Comparison of ENCODE assay signal across 8 cellular contexts in the genomic region with DNA sequence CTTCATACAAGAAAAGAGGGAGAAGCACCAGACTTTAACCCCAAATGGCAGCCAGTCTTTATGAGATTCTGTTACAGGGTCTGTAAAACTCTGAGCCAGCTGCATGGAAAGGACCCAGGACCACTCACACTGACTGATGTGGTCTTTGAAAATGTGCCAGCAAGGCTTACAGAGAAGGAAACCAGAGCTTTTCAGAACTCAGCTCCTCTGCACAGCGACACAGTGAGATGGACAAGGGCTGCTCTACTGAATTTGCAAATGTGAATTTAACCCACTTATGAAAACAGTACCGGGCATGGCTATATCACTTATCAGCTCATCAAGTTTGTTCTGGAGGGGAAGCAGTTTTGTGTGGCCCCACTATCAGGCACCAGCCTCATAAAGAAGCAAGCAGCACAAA.
DNase-seq lines count a peak whose midpoint lies in the region; ATAC-seq and TF ChIP-seq lines count a peak whose summit lies in the region.

No MANE protein-coding gene starts in this region.

- H3K36me3 Mint-ChIP-seq in CD4-positive, CD25-positive, alpha-beta regulatory T cell, result peaks cover 11% of the 10 kb centered on the region

- POLR2A ChIA-PET in PC-3 (lab: Charles Lee; ENCODE audit: unreplicated experiment), result interaction anchor here (0.5 to 1.4 kb wide), 3 partner anchors 133 to 161 kb away, joined by 3 to 27 read pairs (median 4); no protein-coding TSS in a partner anchor

- H2BK120ac ChIP-seq in neuronal stem cell (ENCODE audit: low read depth, low read length), result no peak overlapping the region

- H3K18ac ChIP-seq in neuronal stem cell (ENCODE audit: low read length), result no peak overlapping the region

- peak in 1 of 2 donors; percentile 32 for ATAC-seq in CD4-positive, CD25-positive, alpha-beta regulatory T cell (ENCODE audit: low read depth in 2 of 2)
- ATAC-seq in PC-3 (no peak), GM21515 (IDR thresholded peaks at IDR 0.05; ENCODE audit: unreplicated experiment) (no peak)

- H3K4me1 ChIP-seq in CD4-positive, CD25-positive, alpha-beta regulatory T cell (ENCODE audit: control insufficient read depth, insufficient read depth, low read length, poor library complexity, severe bottlenecking), result peaks cover 17% of the 10 kb centered on the region
- H3K4me1 ChIP-seq in PC-3 (ENCODE audit: insufficient read depth, low read length) (peaks cover 42% of the 10 kb centered on the region), neuronal stem cell (ENCODE audit: control insufficient read depth in 2 of 2, insufficient read depth in 1 of 2, low read depth in 1 of 2, low read length in 2 of 2) (peaks cover 0 to 2% of the 10 kb centered on the region in 2 donors)

- peak overlapping the region; percentile 75 for H3K4me2 ChIP-seq in PC-3 (ENCODE audit: low read length)
- H3K4me2 ChIP-seq in neuronal stem cell (ENCODE audit: insufficient read depth, low read length, poor library complexity, severe bottlenecking), result no peak overlapping the region

- H3K27me3 Mint-ChIP-seq in CD4-positive, CD25-positive, alpha-beta regulatory T cell, result peaks cover 24% of the 10 kb centered on the region

- no peaks in the 10 kb centered on the region for H3K36me3 ChIP-seq in CD4-positive, CD25-positive, alpha-beta regulatory T cell (ENCODE audit: control insufficient read depth, insufficient read depth, low read length)
- H3K36me3 ChIP-seq in PC-3 (ENCODE audit: low read depth, low read length) (no peaks in the 10 kb centered on the region), neuronal stem cell (replicated peaks in 1 of 2; ENCODE audit: control insufficient read depth in 2 of 2, insufficient read depth in 2 of 2, low read length in 2 of 2) (no peaks in the 10 kb centered on the region)

- H3K9me3 ChIP-seq in CD4-positive, CD25-positive, alpha-beta regulatory T cell (ENCODE audit: control insufficient read depth in 2 of 2, low read length in 2 of 2), result no peaks in the 10 kb centered on the region
- no peaks in the 10 kb centered on the region for H3K9me3 ChIP-seq in PC-3 (ENCODE audit: low read length)
- H3K9me3 ChIP-seq in neuronal stem cell (replicated peaks in 1 of 2; ENCODE audit: control insufficient read depth in 2 of 2, insufficient read depth in 1 of 2, low read depth in 1 of 2, low read length in 2 of 2), result no peaks in the 10 kb centered on the region

- H3K14ac ChIP-seq in neuronal stem cell (ENCODE audit: low read length), result no peak overlapping the region

- H3F3A ChIP-seq in PC-3 (ENCODE audit: low read length, unreplicated experiment), result no peaks in the 10 kb centered on the region

- H4K20me1 ChIP-seq in PC-3 (ENCODE audit: low read length), result no peaks in the 10 kb centered on the region

- no peak overlapping the region for H2AK5ac ChIP-seq in neuronal stem cell (ENCODE audit: low read depth, low read length)

- peak overlapping the region; percentile 23 for H3K9ac ChIP-seq in PC-3 (ENCODE audit: low read length)
- no peak overlapping the region for H3K9ac ChIP-seq in neuronal stem cell (ENCODE audit: low read depth, low read length, poor library complexity)

- TF ChIP-seq CTCF in PC-3 (conservative IDR thresholded peaks at IDR 0.05; ENCODE audit: low read depth, low read length) (no peak), dorsolateral prefrontal cortex (IDR thresholded peaks at IDR 0.05 in 54 of 56, conservative IDR thresholded peaks at IDR 0.05 in 2 of 56; ENCODE audit: low read depth in 1 of 56, partially characterized antibody in 56 of 56) (no peak)

- no peak overlapping the region for H2BK12ac ChIP-seq in neuronal stem cell (ENCODE audit: low read length)

- peak overlapping the region; percentile 98 for H3K27ac Mint-ChIP-seq in CD4-positive, CD25-positive, alpha-beta regulatory T cell

- no peaks in the 10 kb centered on the region for H3K79me2 ChIP-seq in PC-3 (ENCODE audit: low read length)

- peak overlapping the region; percentile 69 to 93 (median 82) for H3K4me3 Mint-ChIP-seq in CD4-positive, CD25-positive, alpha-beta regulatory T cell

- CTCF ChIA-PET in PC-3 (lab: Charles Lee), result interaction anchor here (0.6 kb wide), 2 partner anchors 12 to 517 kb away, joined by 4 to 16 read pairs; no protein-coding TSS in a partner anchor

- peaks cover 9 to 44% (median 25%) of the 10 kb centered on the region in 4 donors for H3K4me1 Mint-ChIP-seq in CD4-positive, CD25-positive, alpha-beta regulatory T cell

- no peaks in the 10 kb centered on the region for H3K9me2 ChIP-seq in PC-3 (replicated peaks; ENCODE audit: low read length)

- H4K8ac ChIP-seq in neuronal stem cell (ENCODE audit: low read depth, low read length), result no peak overlapping the region

- intact Hi-C loops in PC-3 (cut with micrococcal nuclease) (no loop called here), dorsolateral prefrontal cortex (cut with DNase I) (no loop called here)

- no peak overlapping the region for H3K23ac ChIP-seq in neuronal stem cell (ENCODE audit: low read depth, low read length, poor library complexity)

- H2AFZ ChIP-seq in PC-3 (ENCODE audit: low read length) (peak overlapping the region; percentile 74), neuronal stem cell (ENCODE audit: low read length) (peak overlapping the region; percentile 38)

- BruUV-seq in PC-3 (replicated peaks; lab: Mats Ljungman, UMichigan), result TSS peak; percentile 28

- DNase-seq in CD4-positive, CD25-positive, alpha-beta regulatory T cell, result peak in 1 of 3 donors; percentile 54
- DNase-seq in PC-3 (no peak), dorsolateral prefrontal cortex (no peak), neuronal stem cell (ENCODE audit: low spot score) (no peak), SW 1271 (lab: John Stamatoyannopoulos, UW) (no peak), midbrain (lab: John Stamatoyannopoulos, UW) (no peak)
- no peak for DNase-seq in stimulated activated CD4-positive, alpha-beta T cell treated with anti-CD3 and anti-CD28 coated beads, Interleukin-4, amount 100 ng/mL, for 4 hours

- H2BK15ac ChIP-seq in neuronal stem cell (ENCODE audit: low read length), result no peak overlapping the region

- H3K4ac ChIP-seq in neuronal stem cell (ENCODE audit: low read length), result no peak overlapping the region

- H2BK5ac ChIP-seq in neuronal stem cell (ENCODE audit: low read length), result no peak overlapping the region

- H3K9me3 Mint-ChIP-seq in CD4-positive, CD25-positive, alpha-beta regulatory T cell, result peaks cover 0 to 7% (median 3%) of the 10 kb centered on the region in 7 donors

- no peak overlapping the region for H4K91ac ChIP-seq in neuronal stem cell (ENCODE audit: low read depth, low read length, poor library complexity)

- H3K27ac ChIP-seq in CD4-positive, CD25-positive, alpha-beta regulatory T cell (ENCODE audit: insufficient read depth, low read length, poor library complexity, severe bottlenecking), result peak overlapping the region; percentile 72
- H3K27ac ChIP-seq in PC-3 (ENCODE audit: low read length) (peak overlapping the region; percentile 67), dorsolateral prefrontal cortex (peak overlapping the region; percentile 8 to 92 (median 77)), neuronal stem cell (replicated peaks; ENCODE audit: low read length) (no peak overlapping the region)

- H3K27me3 ChIP-seq in CD4-positive, CD25-positive, alpha-beta regulatory T cell (ENCODE audit: control insufficient read depth, insufficient read depth, low read length), result peaks cover 13% of the 10 kb centered on the region
- H3K27me3 ChIP-seq in PC-3 (ENCODE audit: low read length), result no peaks in the 10 kb centered on the region
- no peaks in the 10 kb centered on the region for H3K27me3 ChIP-seq in dorsolateral prefrontal cortex
- no peaks in the 10 kb centered on the region for H3K27me3 ChIP-seq in neuronal stem cell (ENCODE audit: control insufficient read depth in 3 of 3, insufficient read depth in 3 of 3, low read depth in 1 of 3, low read length in 3 of 3)

- WGBS in neuronal stem cell (ENCODE audit: extremely low coverage in 2 of 2, insufficient read length in 2 of 2, insufficient replicate concordance in 1 of 2), 2 donors, result no CpG with 5 or more reads among the region's 2 CpGs

- no peaks in the 10 kb centered on the region for H3K79me1 ChIP-seq in neuronal stem cell (ENCODE audit: low read depth, low read length)

- H3K4me3 ChIP-seq in CD4-positive, CD25-positive, alpha-beta regulatory T cell (ENCODE audit: low read depth, low read length), result peak overlapping the region; percentile 83
- peak overlapping the region; percentile 22; the same call in 1 of the 2 replicates for H3K4me3 ChIP-seq in PC-3 (ENCODE audit: low read length)
- peak overlapping the region in 49 of 59 donors; percentile 0 to 54 (median 30) for H3K4me3 ChIP-seq in dorsolateral prefrontal cortex
- no peak overlapping the region for H3K4me3 ChIP-seq in neuronal stem cell (ENCODE audit: low read length in 2 of 2)

Comparison
In these comparisons a context has a peak if more than half of its experiments do, and no peak if none do; other contexts are left out.
1. H3K4me3 ChIP-seq: peak in CD4-positive, CD25-positive, alpha-beta regulatory T cell (single experiment), PC-3 (single experiment) and dorsolateral prefrontal cortex (49 of 59); none in neuronal stem cell (0 of 2).